ENCODE assay signal across 7 cellular contexts in the genomic region with DNA sequence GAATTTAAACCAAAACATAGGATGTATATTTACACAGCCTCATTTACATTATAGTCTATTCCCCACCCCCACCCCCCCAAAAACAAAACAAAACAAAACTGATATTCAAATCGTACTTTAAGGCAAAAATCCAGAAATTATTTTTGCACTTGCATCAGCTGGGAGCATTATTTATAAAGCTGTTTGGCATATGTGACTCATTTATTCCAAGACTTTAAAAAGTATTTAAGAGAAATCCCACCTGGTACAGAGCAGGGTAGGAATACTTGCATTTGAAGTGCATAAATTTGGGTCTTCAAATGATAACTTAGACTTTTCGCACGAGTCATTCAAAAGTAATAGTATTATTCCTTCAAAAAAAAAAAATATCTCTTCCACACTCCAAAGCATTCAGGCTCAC. TPM values are rescaled to one million over a fixed set of nuclear protein-coding genes. Genes with fewer than 3 reads are reported as not detected.
DNase-seq lines count a peak whose midpoint lies in the region; ATAC-seq and TF ChIP-seq lines count a peak whose summit lies in the region.

No MANE protein-coding gene starts in this region.

- no TSS peak for BruUV-seq in HCT116 (replicated peaks; lab: Mats Ljungman, UMichigan)

- RAD21 ChIA-PET in HCT116 (lab: Charles Lee; ENCODE audit: low non-redundant PET in 1 of 2, low total read pairs in 2 of 2, uncharacterized antibody in 2 of 2, unreplicated experiment in 2 of 2) = no interaction called here

- H3K4me1 ChIP-seq in HCT116 (ENCODE audit: control insufficient read depth in 1 of 2, insufficient read depth in 2 of 2, low read length in 2 of 2) = peaks cover 9 to 11% of the 10 kb centered on the region in 2 experiments; a peak in 3 of 4 replicates
- peaks cover 3% of the 10 kb centered on the region for H3K4me1 ChIP-seq in iPS-15b (ENCODE audit: control insufficient read depth, insufficient read depth, low read length)
- peaks cover 34% of the 10 kb centered on the region for H3K4me1 ChIP-seq in smooth muscle cell (ENCODE audit: low read depth)

- H2AFZ ChIP-seq in HCT116 (ENCODE audit: low read depth, low read length, poor library complexity, severe bottlenecking) = no peak overlapping the region
- H2AFZ ChIP-seq in smooth muscle cell (ENCODE audit: low read depth) = peak overlapping the region; percentile 84

- no peak for DNase-seq in HCT116 (ENCODE audit: low read depth, low spot score)
- DNase-seq in WERI-Rb-1 = no peak
- DNase-seq in smooth muscle cell (lab: John Stamatoyannopoulos, UW; ENCODE audit: unreplicated experiment) = no peak
- DNase-seq in NK-92 treated with Interleukin-12 subunit alpha and Interleukin-12 subunit beta, amount 100 ng/mL, for 24 hours (lab: John Stamatoyannopoulos, UW) = no peak

- no peak for TF ChIP-seq POLR2A in HCT116 (IDR thresholded peaks at IDR 0.05; ENCODE audit: borderline replicate concordance, extremely low read depth, insufficient read depth, insufficient read length)

- TF ChIP-seq CTCF in HCT116 (IDR thresholded peaks at IDR 0.05 in 2 of 3, conservative IDR thresholded peaks at IDR 0.05 in 1 of 3; ENCODE audit: borderline replicate concordance in 1 of 3, insufficient read depth in 1 of 3, low read depth in 2 of 3, low read length in 2 of 3) = no peak
- no peak for TF ChIP-seq CTCF in WERI-Rb-1 (IDR thresholded peaks at IDR 0.05; ENCODE audit: low read depth, low read length)
- no peak for TF ChIP-seq CTCF in smooth muscle cell (IDR thresholded peaks at IDR 0.05; ENCODE audit: borderline replicate concordance, insufficient read depth, poor library complexity, severe bottlenecking)

- no peaks in the 10 kb centered on the region for H3K9me2 ChIP-seq in HCT116 (ENCODE audit: insufficient read depth)

- H3K36me3 ChIP-seq in HCT116 (ENCODE audit: control insufficient read depth in 1 of 2, insufficient read depth in 2 of 2, low read length in 2 of 2) = no peaks in the 10 kb centered on the region; a peak in 1 of 4 replicates
- H3K36me3 ChIP-seq in WERI-Rb-1 = no peaks in the 10 kb centered on the region
- H3K36me3 ChIP-seq in iPS-15b (ENCODE audit: control insufficient read depth, insufficient read depth, low read length) = no peaks in the 10 kb centered on the region
- H3K36me3 ChIP-seq in smooth muscle cell (ENCODE audit: low read depth) = no peaks in the 10 kb centered on the region

- CTCF ChIA-PET in HCT116 (lab: Charles Lee) = no interaction called here

- peaks cover 59% of the 10 kb centered on the region for H3K79me2 ChIP-seq in HCT116 (ENCODE audit: insufficient read depth, low read length)
- H3K79me2 ChIP-seq in smooth muscle cell (ENCODE audit: low read depth) = peaks cover 84% of the 10 kb centered on the region

- H3K27ac ChIP-seq in HCT116 (ENCODE audit: low read depth, low read length) = peak overlapping the region; percentile 68; the same call in 1 of the 2 replicates
- peak overlapping the region; percentile 78 for H3K27ac ChIP-seq in WERI-Rb-1
- peak overlapping the region; percentile 80 for H3K27ac ChIP-seq in smooth muscle cell (ENCODE audit: low read depth)

- intact Hi-C loops in HCT116 (cut with micrococcal nuclease) = loop anchor here (2.0 to 5.0 kb wide), 2 partner anchors 174 to 292 kb away; partner anchors contain the start of genes FANCM, FKBP3 and MIS18BP1

- WGBS in smooth muscle cell (ENCODE audit: low lambda C conversion rate) = 1% methylated on average over 3 of the region's 3 CpGs

- POLR2A ChIA-PET in HCT116 (lab: Charles Lee) = no interaction called here

- H3K4me2 ChIP-seq in HCT116 (ENCODE audit: low read length) = peak overlapping the region; percentile 86
- peak overlapping the region; percentile 97 for H3K4me2 ChIP-seq in smooth muscle cell

- H4K20me1 ChIP-seq in HCT116 (ENCODE audit: insufficient read depth) = no peaks in the 10 kb centered on the region
- H4K20me1 ChIP-seq in smooth muscle cell (ENCODE audit: low read depth) = peaks cover 74% of the 10 kb centered on the region

- H3K9ac ChIP-seq in HCT116 (ENCODE audit: low read length) (peak overlapping the region; percentile 81), iPS-15b (ENCODE audit: low read depth, low read length) (no peak overlapping the region), smooth muscle cell (ENCODE audit: low read depth) (peak overlapping the region; percentile 68)

- peaks cover 4% of the 10 kb centered on the region for H3F3A ChIP-seq in smooth muscle cell (ENCODE audit: low read depth)

- H3K4me3 ChIP-seq in HCT116 (replicated peaks in 1 of 2; ENCODE audit: low read depth in 1 of 2, low read length in 2 of 2) (peak overlapping the region; percentile 72 to 94), WERI-Rb-1 (ENCODE audit: low read depth, low read length) (peak overlapping the region; percentile 68), iPS-15b (ENCODE audit: low read depth, low read length) (peak overlapping the region; percentile 94), smooth muscle cell (peak overlapping the region; percentile 79)

- no peak for ATAC-seq in HCT116
- no peak for ATAC-seq in HG02840 (IDR thresholded peaks at IDR 0.05; ENCODE audit: low FRiP score, unreplicated experiment)
- ATAC-seq in HG03571 (IDR thresholded peaks at IDR 0.05; ENCODE audit: unreplicated experiment) = no peak

- H3K27me3 ChIP-seq in HCT116 (ENCODE audit: insufficient read depth, low read length) (no peaks in the 10 kb centered on the region), WERI-Rb-1 (ENCODE audit: insufficient read depth, low read depth, severe bottlenecking) (no peaks in the 10 kb centered on the region), iPS-15b (ENCODE audit: control insufficient read depth, insufficient read depth, low read length) (no peaks in the 10 kb centered on the region), smooth muscle cell (ENCODE audit: low read depth) (no peaks in the 10 kb centered on the region)

- H3K9me3 ChIP-seq in HCT116 (ENCODE audit: control insufficient read depth in 1 of 2, insufficient read depth in 1 of 2, low read depth in 1 of 2, low read length in 2 of 2) = peaks cover 0 to 3% of the 10 kb centered on the region in 2 experiments; a peak in 1 of 4 replicates
- peaks cover 20% of the 10 kb centered on the region for H3K9me3 ChIP-seq in WERI-Rb-1 (ENCODE audit: severe bottlenecking)
- H3K9me3 ChIP-seq in iPS-15b (ENCODE audit: control insufficient read depth, insufficient read depth, low read length) = no peaks in the 10 kb centered on the region
- no peaks in the 10 kb centered on the region for H3K9me3 ChIP-seq in smooth muscle cell (replicated peaks; ENCODE audit: low read depth)

- TF ChIP-seq RAD21 in HCT116 (IDR thresholded peaks at IDR 0.05; ENCODE audit: low read depth) = no peak

TF ChIP-seq in HCT116, 20 proteins besides CTCF, POLR2A, EP300 and RAD21 (continues in another document):
- TF ChIP-seq, protein P1, sequence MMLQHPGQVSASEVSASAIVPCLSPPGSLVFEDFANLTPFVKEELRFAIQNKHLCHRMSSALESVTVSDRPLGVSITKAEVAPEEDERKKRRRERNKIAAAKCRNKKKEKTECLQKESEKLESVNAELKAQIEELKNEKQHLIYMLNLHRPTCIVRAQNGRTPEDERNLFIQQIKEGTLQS (IDR thresholded peaks at IDR 0.05) = no peak
- TF ChIP-seq EGR1 (IDR thresholded peaks at IDR 0.05; ENCODE audit: low read depth) (no peak), SIN3A (IDR thresholded peaks at IDR 0.05; ENCODE audit: low read depth) (no peak), ZNF274 (IDR thresholded peaks at IDR 0.05; ENCODE audit: low read depth, low read length) (no peak), CBX3 (IDR thresholded peaks at IDR 0.05; ENCODE audit: low read depth) (no peak), TCF7L2 (IDR thresholded peaks at IDR 0.05; ENCODE audit: borderline replicate concordance, extremely low read depth, insufficient read depth, insufficient read length) (no peak), FOSL1 (IDR thresholded peaks at IDR 0.05; ENCODE audit: low read depth) (no peak), ELF1 (IDR thresholded peaks at IDR 0.05; ENCODE audit: borderline replicate concordance, low read depth) (no peak), YY1 (IDR thresholded peaks at IDR 0.05; ENCODE audit: extremely low read depth, insufficient replicate concordance, low read depth, low read length) (no peak), EZH2phosphoT487 (IDR thresholded peaks at IDR 0.05; ENCODE audit: borderline replicate concordance) (no peak), POLR2AphosphoS5 (IDR thresholded peaks at IDR 0.05; ENCODE audit: low read depth, low read length) (no peak)
- TF ChIP-seq, protein P2, sequence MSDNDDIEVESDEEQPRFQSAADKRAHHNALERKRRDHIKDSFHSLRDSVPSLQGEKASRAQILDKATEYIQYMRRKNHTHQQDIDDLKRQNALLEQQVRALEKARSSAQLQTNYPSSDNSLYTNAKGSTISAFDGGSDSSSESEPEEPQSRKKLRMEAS (IDR thresholded peaks at IDR 0.05) = no peak
- TF ChIP-seq, protein P3, sequence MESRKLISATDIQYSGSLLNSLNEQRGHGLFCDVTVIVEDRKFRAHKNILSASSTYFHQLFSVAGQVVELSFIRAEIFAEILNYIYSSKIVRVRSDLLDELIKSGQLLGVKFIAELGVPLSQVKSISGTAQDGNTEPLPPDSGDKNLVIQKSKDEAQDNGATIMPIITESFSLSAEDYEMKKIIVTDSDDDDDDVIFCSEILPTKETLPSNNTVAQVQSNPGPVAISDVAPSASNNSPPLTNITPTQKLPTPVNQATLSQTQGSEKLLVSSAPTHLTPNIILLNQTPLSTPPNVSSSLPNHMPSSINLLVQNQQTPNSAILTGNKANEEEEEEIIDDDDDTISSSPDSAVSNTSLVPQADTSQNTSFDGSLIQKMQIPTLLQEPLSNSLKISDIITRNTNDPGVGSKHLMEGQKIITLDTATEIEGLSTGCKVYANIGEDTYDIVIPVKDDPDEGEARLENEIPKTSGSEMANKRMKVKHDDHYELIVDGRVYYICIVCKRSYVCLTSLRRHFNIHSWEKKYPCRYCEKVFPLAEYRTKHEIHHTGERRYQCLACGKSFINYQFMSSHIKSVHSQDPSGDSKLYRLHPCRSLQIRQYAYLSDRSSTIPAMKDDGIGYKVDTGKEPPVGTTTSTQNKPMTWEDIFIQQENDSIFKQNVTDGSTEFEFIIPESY (IDR thresholded peaks at IDR 0.05; ENCODE audit: extremely low read depth, insufficient replicate concordance, low read length) = no peak

RNA-seq across cellular contexts. Expression of gene KLHL28, which starts 1.1 kb away (rescaled TPM):
- total RNA-seq in HCT116 (2021; ENCODE audit: unreplicated experiment) (11.2 TPM), smooth muscle cell (20.1 and 21.3 TPM in 2 replicates)
- polyA plus RNA-seq in HCT116 (2012) = 4.8 and 5.1 TPM in 2 replicates
- polyA plus RNA-seq in smooth muscle cell = 8.4 and 10.5 TPM in 2 replicates

RNA-seq across cellular contexts. Expression of gene TOGARAM1, which starts 1.3 kb away (rescaled TPM):
- total RNA-seq in HCT116 (2021; ENCODE audit: unreplicated experiment) (1.9 TPM), smooth muscle cell (22.8 and 30.2 TPM in 2 replicates)
- polyA plus RNA-seq in HCT116 (2012) = 0.44 and 0.64 TPM in 2 replicates
- 7.3 and 9.8 TPM in 2 replicates for polyA plus RNA-seq in smooth muscle cell
